Comparison of ENCODE assay signal across 1 cellular context in the genomic region with DNA sequence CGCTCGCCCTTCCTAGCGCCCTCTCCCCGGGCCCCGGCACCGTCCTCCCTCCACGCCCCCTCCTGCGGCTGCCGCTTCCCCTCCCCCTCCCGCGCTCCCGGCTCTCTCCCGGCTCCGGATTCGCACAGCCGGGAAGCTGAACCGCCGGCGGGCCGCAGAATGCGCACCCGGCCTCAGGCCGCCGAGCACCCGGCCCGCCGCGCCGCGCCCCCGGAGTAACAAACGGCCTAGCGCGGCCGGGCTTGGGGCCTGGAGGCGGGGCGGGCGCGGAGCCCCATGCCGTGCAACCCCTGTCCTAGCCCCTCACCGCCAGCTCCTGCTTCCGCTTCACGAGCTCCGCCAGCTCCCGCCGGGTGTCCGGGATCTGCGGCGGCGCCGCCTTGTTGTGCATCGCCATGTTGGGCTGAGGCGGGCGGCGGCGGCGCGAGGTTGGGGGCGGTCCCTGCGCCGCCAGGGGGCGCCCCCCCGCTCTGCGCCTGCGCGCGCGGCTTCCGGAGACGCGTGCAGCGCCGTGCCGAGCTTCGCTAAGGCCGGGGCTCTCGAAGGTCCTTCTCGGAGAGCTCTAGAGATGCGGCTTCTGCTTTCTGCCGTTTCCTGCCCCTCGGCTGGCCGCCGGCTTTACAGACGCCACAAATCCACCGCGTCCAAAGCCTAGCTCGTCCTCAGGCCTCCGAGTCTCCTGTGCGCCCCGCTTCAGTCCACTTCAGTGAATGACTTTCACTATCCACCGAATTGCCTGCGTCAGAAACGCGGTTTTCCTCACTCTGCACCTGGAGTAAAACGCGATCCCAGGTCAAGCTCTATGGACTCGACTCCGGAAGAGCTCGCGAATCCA.
A peak's percentile ranks its signal among the peaks of the same experiment; 100 is the strongest.
TF ChIP-seq lines count a peak whose summit lies in the region.

A gene (minus strand): TSS at position 417 of the 835 bp plus-strand sequence. CDS start 20 bp downstream, at position 397.

TF ChIP-seq in HepG2, 621 proteins besides CTCF, POLR2A, EP300 and RAD21 (continued from another document and continues in another):
- TF ChIP-seq, protein P1, sequence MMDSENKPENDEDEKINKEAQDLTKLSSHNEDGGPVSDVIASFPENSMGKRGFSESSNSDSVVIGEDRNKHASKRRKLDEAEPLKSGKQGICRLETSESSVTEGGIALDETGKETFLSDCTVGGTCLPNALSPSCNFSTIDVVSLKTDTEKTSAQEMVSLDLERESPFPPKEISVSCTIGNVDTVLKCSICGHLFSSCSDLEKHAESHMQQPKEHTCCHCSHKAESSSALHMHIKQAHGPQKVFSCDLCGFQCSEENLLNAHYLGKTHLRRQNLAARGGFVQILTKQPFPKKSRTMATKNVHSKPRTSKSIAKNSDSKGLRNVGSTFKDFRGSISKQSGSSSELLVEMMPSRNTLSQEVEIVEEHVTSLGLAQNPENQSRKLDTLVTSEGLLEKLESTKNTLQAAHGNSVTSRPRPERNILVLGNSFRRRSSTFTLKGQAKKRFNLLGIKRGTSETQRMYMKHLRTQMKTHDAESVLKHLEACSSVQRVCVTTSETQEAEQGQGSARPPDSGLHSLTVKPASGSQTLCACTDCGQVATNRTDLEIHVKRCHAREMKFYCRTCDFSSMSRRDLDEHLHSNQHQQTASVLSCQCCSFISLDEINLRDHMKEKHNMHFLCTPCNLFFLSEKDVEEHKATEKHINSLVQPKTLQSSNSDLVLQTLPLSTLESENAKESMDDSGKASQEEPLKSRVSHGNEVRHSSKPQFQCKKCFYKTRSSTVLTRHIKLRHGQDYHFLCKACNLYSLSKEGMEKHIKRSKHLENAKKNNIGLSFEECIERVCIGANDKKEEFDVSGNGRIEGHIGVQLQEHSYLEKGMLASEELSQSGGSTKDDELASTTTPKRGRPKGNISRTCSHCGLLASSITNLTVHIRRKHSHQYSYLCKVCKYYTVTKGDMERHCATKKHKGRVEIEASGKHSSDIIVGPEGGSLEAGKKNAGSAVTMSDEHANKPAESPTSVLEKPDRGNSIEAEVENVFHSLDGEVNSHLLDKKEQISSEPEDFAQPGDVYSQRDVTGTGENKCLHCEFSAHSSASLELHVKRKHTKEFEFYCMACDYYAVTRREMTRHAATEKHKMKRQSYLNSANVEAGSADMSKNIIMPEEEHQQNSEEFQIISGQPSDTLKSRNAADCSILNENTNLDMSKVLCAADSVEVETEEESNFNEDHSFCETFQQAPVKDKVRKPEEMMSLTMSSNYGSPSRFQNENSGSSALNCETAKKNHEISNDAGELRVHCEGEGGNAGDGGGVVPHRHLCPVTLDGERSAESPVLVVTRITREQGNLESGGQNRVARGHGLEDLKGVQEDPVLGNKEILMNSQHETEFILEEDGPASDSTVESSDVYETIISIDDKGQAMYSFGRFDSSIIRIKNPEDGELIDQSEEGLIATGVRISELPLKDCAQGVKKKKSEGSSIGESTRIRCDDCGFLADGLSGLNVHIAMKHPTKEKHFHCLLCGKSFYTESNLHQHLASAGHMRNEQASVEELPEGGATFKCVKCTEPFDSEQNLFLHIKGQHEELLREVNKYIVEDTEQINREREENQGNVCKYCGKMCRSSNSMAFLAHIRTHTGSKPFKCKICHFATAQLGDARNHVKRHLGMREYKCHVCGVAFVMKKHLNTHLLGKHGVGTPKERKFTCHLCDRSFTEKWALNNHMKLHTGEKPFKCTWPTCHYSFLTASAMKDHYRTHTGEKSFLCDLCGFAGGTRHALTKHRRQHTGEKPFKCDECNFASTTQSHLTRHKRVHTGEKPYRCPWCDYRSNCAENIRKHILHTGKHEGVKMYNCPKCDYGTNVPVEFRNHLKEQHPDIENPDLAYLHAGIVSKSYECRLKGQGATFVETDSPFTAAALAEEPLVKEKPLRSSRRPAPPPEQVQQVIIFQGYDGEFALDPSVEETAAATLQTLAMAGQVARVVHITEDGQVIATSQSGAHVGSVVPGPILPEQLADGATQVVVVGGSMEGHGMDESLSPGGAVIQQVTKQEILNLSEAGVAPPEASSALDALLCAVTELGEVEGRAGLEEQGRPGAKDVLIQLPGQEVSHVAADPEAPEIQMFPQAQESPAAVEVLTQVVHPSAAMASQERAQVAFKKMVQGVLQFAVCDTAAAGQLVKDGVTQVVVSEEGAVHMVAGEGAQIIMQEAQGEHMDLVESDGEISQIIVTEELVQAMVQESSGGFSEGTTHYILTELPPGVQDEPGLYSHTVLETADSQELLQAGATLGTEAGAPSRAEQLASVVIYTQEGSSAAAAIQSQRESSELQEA (CRISPR knock-in tag; IDR thresholded peaks at IDR 0.05; ENCODE audit: not compliant biosample characterization): no peak
- TF ChIP-seq ZNF121 (CRISPR knock-in tag; IDR thresholded peaks at IDR 0.05) (peak; percentile 39; the same call in 1 of the 2 replicates), SRSF9 (IDR thresholded peaks at IDR 0.05; ENCODE audit: borderline replicate concordance, insufficient read depth, low read depth, low read length, poor library complexity, severe bottlenecking) (no peak), TBX2 (CRISPR knock-in tag; IDR thresholded peaks at IDR 0.05; ENCODE audit: borderline replicate concordance) (peak; percentile 51; the same call in 1 of the 2 replicates), ZNF567 (CRISPR knock-in tag; IDR thresholded peaks at IDR 0.05; ENCODE audit: borderline replicate concordance) (no peak), ZNF543 (CRISPR knock-in tag; IDR thresholded peaks at IDR 0.05) (0 out of 2 replicates have a peak, but pooled peaks have one; percentile 48), RAD51 (IDR thresholded peaks at IDR 0.05; ENCODE audit: borderline replicate concordance) (no peak), KMT2B (CRISPR knock-in tag; IDR thresholded peaks at IDR 0.05) (peak; percentile 79), EED (CRISPR knock-in tag; IDR thresholded peaks at IDR 0.05) (0 out of 2 replicates have a peak, but pooled peaks have one; percentile 17), SPEN (CRISPR knock-in tag; IDR thresholded peaks at IDR 0.05; ENCODE audit: low read depth) (peak; percentile 75), SMAD1 (CRISPR knock-in tag; IDR thresholded peaks at IDR 0.05; ENCODE audit: borderline replicate concordance, low read depth) (0 out of 2 replicates have a peak, but pooled peaks have one; percentile 77), ZFY (CRISPR knock-in tag; IDR thresholded peaks at IDR 0.05) (peak; percentile 77), ZNF263 (CRISPR knock-in tag; IDR thresholded peaks at IDR 0.05) (peak; percentile 78), FLYWCH1 (CRISPR knock-in tag; IDR thresholded peaks at IDR 0.05) (no peak), BHLHE40 (IDR thresholded peaks at IDR 0.05; ENCODE audit: low read length) (no peak; the same call in 1 of the 2 replicates), PAWR (CRISPR knock-in tag; IDR thresholded peaks at IDR 0.05; ENCODE audit: borderline replicate concordance) (no peak), MIXL1 (CRISPR knock-in tag; IDR thresholded peaks at IDR 0.05) (no peak), KLF16 (CRISPR knock-in tag; IDR thresholded peaks at IDR 0.05) (peak in 1 of 2 experiments; percentile 85; a peak in 2 of 4 replicates), RCOR2 (CRISPR knock-in tag; IDR thresholded peaks at IDR 0.05) (no peak), RARG (CRISPR knock-in tag; IDR thresholded peaks at IDR 0.05; ENCODE audit: low read depth) (peak; percentile 67; the same call in 1 of the 2 replicates), ZNF607 (CRISPR knock-in tag; IDR thresholded peaks at IDR 0.05; ENCODE audit: borderline replicate concordance) (peak; percentile 69; the same call in 1 of the 2 replicates), NR2F2 (IDR thresholded peaks at IDR 0.05; ENCODE audit: borderline replicate concordance, low read depth) (no peak), ZFP37 (CRISPR knock-in tag; IDR thresholded peaks at IDR 0.05; ENCODE audit: borderline replicate concordance) (peak; percentile 90), GZF1 (CRISPR knock-in tag; IDR thresholded peaks at IDR 0.05) (0 out of 2 replicates have a peak, but pooled peaks have one; percentile 30), MAFK (conservative IDR thresholded peaks at IDR 0.05 in 1 of 2, IDR thresholded peaks at IDR 0.05 in 1 of 2; ENCODE audit: low read length in 2 of 2) (no peak), ZFP1 (CRISPR knock-in tag; IDR thresholded peaks at IDR 0.05) (no peak), ZSCAN21 (CRISPR knock-in tag; IDR thresholded peaks at IDR 0.05; ENCODE audit: borderline replicate concordance) (peak; percentile 74; the same call in 1 of the 2 replicates)
- TF ChIP-seq, protein P2, sequence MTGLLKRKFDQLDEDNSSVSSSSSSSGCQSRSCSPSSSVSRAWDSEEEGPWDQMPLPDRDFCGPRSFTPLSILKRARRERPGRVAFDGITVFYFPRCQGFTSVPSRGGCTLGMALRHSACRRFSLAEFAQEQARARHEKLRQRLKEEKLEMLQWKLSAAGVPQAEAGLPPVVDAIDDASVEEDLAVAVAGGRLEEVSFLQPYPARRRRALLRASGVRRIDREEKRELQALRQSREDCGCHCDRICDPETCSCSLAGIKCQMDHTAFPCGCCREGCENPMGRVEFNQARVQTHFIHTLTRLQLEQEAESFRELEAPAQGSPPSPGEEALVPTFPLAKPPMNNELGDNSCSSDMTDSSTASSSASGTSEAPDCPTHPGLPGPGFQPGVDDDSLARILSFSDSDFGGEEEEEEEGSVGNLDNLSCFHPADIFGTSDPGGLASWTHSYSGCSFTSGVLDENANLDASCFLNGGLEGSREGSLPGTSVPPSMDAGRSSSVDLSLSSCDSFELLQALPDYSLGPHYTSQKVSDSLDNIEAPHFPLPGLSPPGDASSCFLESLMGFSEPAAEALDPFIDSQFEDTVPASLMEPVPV (CRISPR knock-in tag; IDR thresholded peaks at IDR 0.05): peak; percentile 40; the same call in 1 of the 2 replicates
- TF ChIP-seq, protein P3, sequence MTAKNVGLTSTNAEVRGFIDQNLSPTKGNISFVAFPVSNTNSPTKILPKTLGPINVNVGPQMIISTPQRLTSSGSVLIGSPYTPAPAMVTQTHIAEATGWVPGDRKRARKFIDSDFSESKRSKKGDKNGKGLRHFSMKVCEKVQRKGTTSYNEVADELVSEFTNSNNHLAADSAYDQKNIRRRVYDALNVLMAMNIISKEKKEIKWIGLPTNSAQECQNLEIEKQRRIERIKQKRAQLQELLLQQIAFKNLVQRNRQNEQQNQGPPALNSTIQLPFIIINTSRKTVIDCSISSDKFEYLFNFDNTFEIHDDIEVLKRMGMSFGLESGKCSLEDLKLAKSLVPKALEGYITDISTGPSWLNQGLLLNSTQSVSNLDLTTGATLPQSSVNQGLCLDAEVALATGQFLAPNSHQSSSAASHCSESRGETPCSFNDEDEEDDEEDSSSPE (CRISPR knock-in tag; IDR thresholded peaks at IDR 0.05): peak; percentile 73
- TF ChIP-seq, protein P4, sequence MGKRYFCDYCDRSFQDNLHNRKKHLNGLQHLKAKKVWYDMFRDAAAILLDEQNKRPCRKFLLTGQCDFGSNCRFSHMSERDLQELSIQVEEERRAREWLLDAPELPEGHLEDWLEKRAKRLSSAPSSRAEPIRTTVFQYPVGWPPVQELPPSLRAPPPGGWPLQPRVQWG (CRISPR knock-in tag; IDR thresholded peaks at IDR 0.05; ENCODE audit: borderline replicate concordance, low read depth): no peak
- TF ChIP-seq, protein P5, sequence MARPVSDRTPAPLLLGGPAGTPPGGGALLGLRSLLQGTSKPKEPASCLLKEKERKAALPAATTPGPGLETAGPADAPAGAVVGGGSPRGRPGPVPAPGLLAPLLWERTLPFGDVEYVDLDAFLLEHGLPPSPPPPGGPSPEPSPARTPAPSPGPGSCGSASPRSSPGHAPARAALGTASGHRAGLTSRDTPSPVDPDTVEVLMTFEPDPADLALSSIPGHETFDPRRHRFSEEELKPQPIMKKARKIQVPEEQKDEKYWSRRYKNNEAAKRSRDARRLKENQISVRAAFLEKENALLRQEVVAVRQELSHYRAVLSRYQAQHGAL (CRISPR knock-in tag; IDR thresholded peaks at IDR 0.05; ENCODE audit: not compliant biosample characterization): peak; percentile 84
- TF ChIP-seq, protein P6, sequence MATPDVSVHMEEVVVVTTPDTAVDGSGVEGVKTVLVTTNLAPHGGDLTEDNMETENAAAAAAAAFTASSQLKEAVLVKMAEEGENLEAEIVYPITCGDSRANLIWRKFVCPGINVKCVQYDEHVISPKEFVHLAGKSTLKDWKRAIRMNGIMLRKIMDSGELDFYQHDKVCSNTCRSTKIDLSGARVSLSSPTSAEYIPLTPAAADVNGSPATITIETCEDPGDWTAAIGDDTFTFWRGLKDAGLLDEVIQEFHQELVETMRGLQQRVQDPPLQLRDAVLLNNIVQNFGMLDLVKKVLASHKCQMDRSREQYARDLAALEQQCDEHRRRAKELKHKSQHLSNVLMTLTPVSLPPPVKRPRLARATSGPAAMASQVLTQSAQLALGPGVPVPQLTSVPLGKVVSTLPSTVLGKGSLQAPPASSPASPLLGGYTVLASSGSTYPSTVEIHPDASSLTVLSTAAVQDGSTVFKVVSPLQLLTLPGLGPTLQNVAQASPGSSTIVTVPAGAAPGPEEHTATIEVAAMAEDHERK (CRISPR knock-in tag; IDR thresholded peaks at IDR 0.05; ENCODE audit: low read depth): no peak
- TF ChIP-seq, protein P7, sequence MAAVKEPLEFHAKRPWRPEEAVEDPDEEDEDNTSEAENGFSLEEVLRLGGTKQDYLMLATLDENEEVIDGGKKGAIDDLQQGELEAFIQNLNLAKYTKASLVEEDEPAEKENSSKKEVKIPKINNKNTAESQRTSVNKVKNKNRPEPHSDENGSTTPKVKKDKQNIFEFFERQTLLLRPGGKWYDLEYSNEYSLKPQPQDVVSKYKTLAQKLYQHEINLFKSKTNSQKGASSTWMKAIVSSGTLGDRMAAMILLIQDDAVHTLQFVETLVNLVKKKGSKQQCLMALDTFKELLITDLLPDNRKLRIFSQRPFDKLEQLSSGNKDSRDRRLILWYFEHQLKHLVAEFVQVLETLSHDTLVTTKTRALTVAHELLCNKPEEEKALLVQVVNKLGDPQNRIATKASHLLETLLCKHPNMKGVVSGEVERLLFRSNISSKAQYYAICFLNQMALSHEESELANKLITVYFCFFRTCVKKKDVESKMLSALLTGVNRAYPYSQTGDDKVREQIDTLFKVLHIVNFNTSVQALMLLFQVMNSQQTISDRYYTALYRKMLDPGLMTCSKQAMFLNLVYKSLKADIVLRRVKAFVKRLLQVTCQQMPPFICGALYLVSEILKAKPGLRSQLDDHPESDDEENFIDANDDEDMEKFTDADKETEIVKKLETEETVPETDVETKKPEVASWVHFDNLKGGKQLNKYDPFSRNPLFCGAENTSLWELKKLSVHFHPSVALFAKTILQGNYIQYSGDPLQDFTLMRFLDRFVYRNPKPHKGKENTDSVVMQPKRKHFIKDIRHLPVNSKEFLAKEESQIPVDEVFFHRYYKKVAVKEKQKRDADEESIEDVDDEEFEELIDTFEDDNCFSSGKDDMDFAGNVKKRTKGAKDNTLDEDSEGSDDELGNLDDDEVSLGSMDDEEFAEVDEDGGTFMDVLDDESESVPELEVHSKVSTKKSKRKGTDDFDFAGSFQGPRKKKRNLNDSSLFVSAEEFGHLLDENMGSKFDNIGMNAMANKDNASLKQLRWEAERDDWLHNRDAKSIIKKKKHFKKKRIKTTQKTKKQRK (IDR thresholded peaks at IDR 0.05; ENCODE audit: low read length): no peak
- TF ChIP-seq, protein P8, sequence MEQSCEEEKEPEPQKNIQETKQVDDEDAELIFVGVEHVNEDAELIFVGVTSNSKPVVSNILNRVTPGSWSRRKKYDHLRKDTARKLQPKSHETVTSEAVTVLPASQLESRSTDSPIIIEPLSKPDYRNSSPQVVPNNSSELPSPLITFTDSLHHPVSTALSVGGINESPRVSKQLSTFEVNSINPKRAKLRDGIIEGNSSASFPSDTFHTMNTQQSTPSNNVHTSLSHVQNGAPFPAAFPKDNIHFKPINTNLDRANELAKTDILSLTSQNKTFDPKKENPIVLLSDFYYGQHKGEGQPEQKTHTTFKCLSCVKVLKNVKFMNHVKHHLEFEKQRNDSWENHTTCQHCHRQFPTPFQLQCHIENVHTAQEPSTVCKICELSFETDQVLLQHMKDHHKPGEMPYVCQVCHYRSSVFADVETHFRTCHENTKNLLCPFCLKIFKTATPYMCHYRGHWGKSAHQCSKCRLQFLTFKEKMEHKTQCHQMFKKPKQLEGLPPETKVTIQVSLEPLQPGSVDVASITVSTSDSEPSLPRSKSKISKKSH (CRISPR knock-in tag; IDR thresholded peaks at IDR 0.05; ENCODE audit: borderline replicate concordance): peak; percentile 74; the same call in 1 of the 2 replicates
- TF ChIP-seq, protein P9, sequence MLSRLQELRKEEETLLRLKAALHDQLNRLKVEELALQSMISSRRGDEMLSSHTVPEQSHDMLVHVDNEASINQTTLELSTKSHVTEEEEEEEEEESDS (CRISPR knock-in tag; IDR thresholded peaks at IDR 0.05; ENCODE audit: borderline replicate concordance): no peak
